In the genomic region with DNA sequence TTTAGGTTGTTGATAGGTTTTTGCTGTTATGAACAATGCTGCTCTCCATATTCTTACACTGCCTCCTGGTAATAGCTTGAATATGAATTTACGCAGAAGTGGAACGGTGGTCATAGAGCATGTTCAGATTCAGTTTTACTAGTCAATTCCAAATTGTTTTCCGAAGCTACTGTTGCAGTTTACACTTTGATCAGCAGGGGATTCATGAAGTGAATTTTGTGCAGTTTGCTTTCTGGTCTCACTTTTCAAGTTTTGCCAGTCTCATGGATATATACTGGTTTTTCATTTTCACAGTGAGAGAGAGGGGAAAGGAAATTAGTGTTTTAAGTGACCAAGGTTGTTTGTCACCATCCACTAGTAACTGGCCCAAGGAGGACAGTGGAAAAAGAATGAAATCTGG, we compare ENCODE assay signal across 16 cellular contexts.
A peak's percentile ranks its signal among the peaks of the same experiment; 100 is the strongest.
DNase-seq lines count a peak whose midpoint lies in the region; ATAC-seq and TF ChIP-seq lines count a peak whose summit lies in the region.
"Had no signal": no experiment of that assay in that cellular context is flagged by ENCODE, and none has a peak within 500 bp of the region (broad histone marks: within the 10 kb centered on the region; RNA-seq: fewer than 3 reads in every experiment).

No MANE protein-coding gene starts in this region.

- H3K4me3 ChIP-seq in PC-9 (no peak overlapping the region), epithelial cell of proximal tubule (ENCODE audit: low read depth, low read length) (no peak overlapping the region), psoas muscle (peak overlapping the region; percentile 60)
- H3K4me3 ChIP-seq: skin epidermis, transverse colon had no signal

- H3K4me2 ChIP-seq in PC-9: no peak overlapping the region

- DNase-seq in T-helper 1 cell: no peak
- DNase-seq in PC-9: no peak
- no peak for DNase-seq in epithelial cell of proximal tubule (ENCODE audit: low read depth)
- DNase-seq in psoas muscle: no peak
- DNase-seq in NK-92 (lab: John Stamatoyannopoulos, UW; ENCODE audit: unreplicated experiment): no peak
- no peak for DNase-seq in islet precursor cell
- DNase-seq: 8988T; activated CD4-positive, alpha-beta T cell treated with anti-CD3 and anti-CD28 coated beads for 4 hours; activated T-cell treated with anti-CD3 and anti-CD28 coated beads for 4 hours; kidney; occipital lobe; transverse colon had no signal

- H3K4me1 ChIP-seq in PC-9 (replicated peaks; ENCODE audit: insufficient read depth) (peaks cover 4% of the 10 kb centered on the region; the same call in 1 of the 2 replicates), psoas muscle (peaks cover 16% of the 10 kb centered on the region)

- H3K9me3 ChIP-seq in PC-9 (ENCODE audit: insufficient read depth, low read depth) (no peaks in the 10 kb centered on the region), psoas muscle (no peaks in the 10 kb centered on the region)
- H3K9me3 ChIP-seq: transverse colon had no signal

- no peaks in the 10 kb centered on the region for H3K9me2 ChIP-seq in PC-9 (ENCODE audit: insufficient read depth)

- no peaks in the 10 kb centered on the region for H4K20me1 ChIP-seq in PC-9 (ENCODE audit: insufficient read depth)

- H3K36me3 ChIP-seq in PC-9 (ENCODE audit: low read depth) (no peaks in the 10 kb centered on the region), psoas muscle (ENCODE audit: insufficient read depth in 1 of 2, low read depth in 1 of 2) (no peaks in the 10 kb centered on the region)
- H3K36me3 ChIP-seq: transverse colon had no signal

- peaks cover 24% of the 10 kb centered on the region for H3K4me1 Mint-ChIP-seq in T-helper 1 cell treated with Interleukin-12 subunit alpha and Interleukin-12 subunit beta and Interleukin-4 antibody, amounts not matched to agents 30 μg/mL and 1 μg/mL, for 36 hours (ENCODE audit: low read depth)

- H3K27ac Mint-ChIP-seq in T-helper 1 cell treated with Interleukin-12 subunit alpha and Interleukin-12 subunit beta and Interleukin-4 antibody, amounts not matched to agents 30 μg/mL and 1 μg/mL, for 36 hours: peak overlapping the region; percentile 52

- no peaks in the 10 kb centered on the region for H3K79me2 ChIP-seq in PC-9 (ENCODE audit: low read depth)

- intact Hi-C loops in PC-9 (cut with micrococcal nuclease; ENCODE audit: unreplicated experiment) (loop anchor here (10.0 kb wide), 1 partner anchor 974 kb away; no protein-coding TSS in a partner anchor), psoas muscle (cut with DNase I) (no loop called here)

- no peak for TF ChIP-seq POLR2A in GM18505 (IDR thresholded peaks at IDR 0.05; ENCODE audit: borderline replicate concordance, extremely low read depth, insufficient read depth, insufficient read length)

- CTCF ChIA-PET in PC-9 (lab: Charles Lee): interaction anchor here (0.6 kb wide), 2 partner anchors 143 to 210 kb away, joined by 3 to 9 read pairs; no protein-coding TSS in a partner anchor

- peaks cover 12% of the 10 kb centered on the region for H3K36me3 Mint-ChIP-seq in T-helper 1 cell treated with Interleukin-12 subunit alpha and Interleukin-12 subunit beta and Interleukin-4 antibody, amounts not matched to agents 30 μg/mL and 1 μg/mL, for 36 hours (ENCODE audit: low read depth)

- H2AFZ ChIP-seq in PC-9: no peak overlapping the region

- POLR2A ChIA-PET in PC-9 (lab: Charles Lee; ENCODE audit: unreplicated experiment): interaction anchor here (0.5 kb wide), 1 partner anchor 669 kb away, joined by 7 read pairs; no protein-coding TSS in a partner anchor

- no peak overlapping the region for H3K27ac ChIP-seq in PC-9
- peak overlapping the region; percentile 97 for H3K27ac ChIP-seq in psoas muscle
- H3K27ac ChIP-seq: epithelial cell of prostate had no signal

- no TSS peak for BruUV-seq in PC-9 (replicated peaks; lab: Mats Ljungman, UMichigan)

- 87 to 95% (median 91%) methylated on average over 3 of the region's 3 CpGs for WGBS in psoas muscle, 3 donors

- H3K27me3 ChIP-seq in PC-9 (ENCODE audit: insufficient read depth, low read depth): no peaks in the 10 kb centered on the region
- no peaks in the 10 kb centered on the region for H3K27me3 ChIP-seq in psoas muscle (ENCODE audit: insufficient read depth in 3 of 3, low read length in 2 of 3)
- H3K27me3 ChIP-seq: transverse colon had no signal

- no peaks in the 10 kb centered on the region for H3K9me3 Mint-ChIP-seq in T-helper 1 cell treated with Interleukin-12 subunit alpha and Interleukin-12 subunit beta and Interleukin-4 antibody, amounts not matched to agents 30 μg/mL and 1 μg/mL, for 36 hours

- ATAC-seq in psoas muscle (no peak), GM18505 (IDR thresholded peaks at IDR 0.05; ENCODE audit: unreplicated experiment) (no peak)

- H3K27me3 Mint-ChIP-seq in T-helper 1 cell treated with Interleukin-12 subunit alpha and Interleukin-12 subunit beta and Interleukin-4 antibody, amounts not matched to agents 30 μg/mL and 1 μg/mL, for 36 hours (ENCODE audit: low read depth): peaks cover 9% of the 10 kb centered on the region

- TF ChIP-seq CTCF in PC-9 (conservative IDR thresholded peaks at IDR 0.05) (peak; percentile 29; the same call in 1 of the 2 replicates), epithelial cell of proximal tubule (conservative IDR thresholded peaks at IDR 0.05; ENCODE audit: low read depth, low read length) (peak; percentile 30), psoas muscle (IDR thresholded peaks at IDR 0.05) (peak; percentile 16)

- no peaks in the 10 kb centered on the region; the same call in 1 of the 2 replicates for H3F3A ChIP-seq in PC-9 (ENCODE audit: insufficient read depth, low read depth)

- H3K4me3 Mint-ChIP-seq in T-helper 1 cell treated with Interleukin-12 subunit alpha and Interleukin-12 subunit beta and Interleukin-4 antibody, amounts not matched to agents 30 μg/mL and 1 μg/mL, for 36 hours: peak overlapping the region; percentile 26
